22 cellular contexts compared by ENCODE assay signal in genomic region chr9:125468646-125469045, GRCh38.
"Had no signal": no experiment of that assay in that cellular context is flagged by ENCODE, and none has a peak within 500 bp of the region (broad histone marks: within the 10 kb centered on the region; RNA-seq: fewer than 3 reads in every experiment).

No MANE protein-coding gene starts in this region.

- H3K4me3 Mint-ChIP-seq: activated CD4-positive, alpha-beta T cell treated with anti-CD3 and anti-CD28 coated beads, Interleukin-2, amount 10 ng/mL, durations not matched to agents 24 days and 14 days; activated naive CD4-positive, alpha-beta T cell treated with anti-CD3 and anti-CD28 coated beads for 36 hours; activated naive CD8-positive, alpha-beta T cell; activated T-helper 17 cell treated with anti-CD3 and anti-CD28 coated beads, Interleukin-2, amount 50 U/mL, for 72 hours; T-helper 1 cell treated with Interleukin-12 subunit alpha and Interleukin-12 subunit beta and Interleukin-4 antibody, amounts not matched to agents 30 μg/mL and 1 μg/mL, for 36 hours; WTC11 had no signal

- H3K36me3 Mint-ChIP-seq: WTC11 had no signal

- H3K27ac ChIP-seq: brain microvascular endothelial cell, PC-9 had no signal

- H3K27me3 ChIP-seq: brain microvascular endothelial cell had no signal

- H3K4me3 ChIP-seq: PC-9 had no signal

- H3K36me3 ChIP-seq: brain microvascular endothelial cell had no signal

- DNase-seq: activated CD4-positive, alpha-beta T cell treated with anti-CD3 and anti-CD28 coated beads for 1 hour; activated CD4-positive, alpha-beta T cell treated with anti-CD3 and anti-CD28 coated beads, Interleukin-2, amount 10 ng/mL, durations not matched to agents 24 days and 14 days; activated CD4-positive, alpha-beta T cell treated with anti-CD3 and anti-CD28 coated beads, Interleukin-2, amount 50 U/mL, for 48 hours; activated CD8-positive, alpha-beta memory T cell treated with anti-CD3 and anti-CD28 coated beads for 24 hours; activated gamma-delta T cell; activated naive CD4-positive, alpha-beta T cell treated with anti-CD3 and anti-CD28 coated beads for 36 hours; activated T-cell treated with anti-CD3 and anti-CD28 coated beads, Interleukin-2, amount 50 U/mL, for 48 hours; amygdala; brain microvascular endothelial cell; MM.1S; NCI-H1105; NCI-H1436; NCI-H1694 treated with DMSO at 0.1 percent for 48 hours; NCI-H2029 treated with DMSO at 0.1 percent for 48 hours; NCI-H524; PC-9; SHP77 treated with DMSO at 0.1 percent for 48 hours; T-helper 9 cell had no signal

- H3K4me2 ChIP-seq: PC-9 had no signal

- H3K27me3 Mint-ChIP-seq: activated CD4-positive, alpha-beta T cell treated with anti-CD3 and anti-CD28 coated beads, Interleukin-2, amount 10 ng/mL, durations not matched to agents 24 days and 14 days; activated naive CD8-positive, alpha-beta T cell; activated T-helper 17 cell treated with anti-CD3 and anti-CD28 coated beads, Interleukin-2, amount 50 U/mL, for 72 hours had no signal

- H2AFZ ChIP-seq: PC-9 had no signal

- H3K27ac Mint-ChIP-seq: activated CD4-positive, alpha-beta T cell treated with anti-CD3 and anti-CD28 coated beads, Interleukin-2, amount 10 ng/mL, durations not matched to agents 24 days and 14 days; activated naive CD4-positive, alpha-beta T cell treated with anti-CD3 and anti-CD28 coated beads for 36 hours; activated naive CD8-positive, alpha-beta T cell; activated T-helper 17 cell treated with anti-CD3 and anti-CD28 coated beads, Interleukin-2, amount 50 U/mL, for 72 hours; T-helper 1 cell treated with Interleukin-12 subunit alpha and Interleukin-12 subunit beta and Interleukin-4 antibody, amounts not matched to agents 30 μg/mL and 1 μg/mL, for 36 hours had no signal

- ATAC-seq: activated T-helper 17 cell treated with anti-CD3 and anti-CD28 coated beads, Interleukin-2, amount 50 U/mL, for 72 hours; WTC11 had no signal

- H3K4me1 Mint-ChIP-seq: activated CD4-positive, alpha-beta T cell treated with anti-CD3 and anti-CD28 coated beads, Interleukin-2, amount 10 ng/mL, durations not matched to agents 24 days and 14 days; activated T-helper 17 cell treated with anti-CD3 and anti-CD28 coated beads, Interleukin-2, amount 50 U/mL, for 72 hours had no signal

- H3K9me3 Mint-ChIP-seq: activated CD4-positive, alpha-beta T cell treated with anti-CD3 and anti-CD28 coated beads, Interleukin-2, amount 10 ng/mL, durations not matched to agents 24 days and 14 days; activated naive CD4-positive, alpha-beta T cell treated with anti-CD3 and anti-CD28 coated beads for 36 hours; activated T-helper 17 cell treated with anti-CD3 and anti-CD28 coated beads, Interleukin-2, amount 50 U/mL, for 72 hours; T-helper 1 cell treated with Interleukin-12 subunit alpha and Interleukin-12 subunit beta and Interleukin-4 antibody, amounts not matched to agents 30 μg/mL and 1 μg/mL, for 36 hours; WTC11 had no signal
